ENCODE assay signal across 23 cellular contexts in genomic region chr5:159440948-159441347, GRCh38.
"Had no signal": no experiment of that assay in that cellular context is flagged by ENCODE, and none has a peak within 500 bp of the region (broad histone marks: within the 10 kb centered on the region; RNA-seq: fewer than 3 reads in every experiment).

No MANE protein-coding gene starts in this region.

- H3K27ac Mint-ChIP-seq: activated CD4-positive, alpha-beta memory T cell treated with anti-CD3 and anti-CD28 coated beads, Interleukin-2, amount 10 ng/mL, durations not matched to agents 7 days and 5 days; activated CD4-positive, alpha-beta T cell treated with anti-CD3 and anti-CD28 coated beads for 36 hours; activated naive CD4-positive, alpha-beta T cell treated with anti-CD3 and anti-CD28 coated beads for 36 hours; activated naive CD8-positive, alpha-beta T cell treated with anti-CD3 and anti-CD28 coated beads for 36 hours; activated T-helper 17 cell treated with anti-CD3 and anti-CD28 coated beads, Interleukin-2, amount 50 U/mL, for 72 hours; T-cell had no signal

- H3K36me3 ChIP-seq: brain microvascular endothelial cell, Peyer's patch, WERI-Rb-1 had no signal

- H3K9me3 Mint-ChIP-seq: activated CD4-positive, alpha-beta memory T cell treated with anti-CD3 and anti-CD28 coated beads, Interleukin-2, amount 10 ng/mL, durations not matched to agents 7 days and 5 days; activated naive CD4-positive, alpha-beta T cell treated with anti-CD3 and anti-CD28 coated beads for 36 hours; activated naive CD8-positive, alpha-beta T cell treated with anti-CD3 and anti-CD28 coated beads for 36 hours; activated T-helper 17 cell treated with anti-CD3 and anti-CD28 coated beads, Interleukin-2, amount 50 U/mL, for 72 hours; T-cell had no signal

- H3K27me3 ChIP-seq: brain microvascular endothelial cell, Peyer's patch had no signal

- H3K9me3 ChIP-seq: Peyer's patch had no signal

- ATAC-seq: activated CD4-positive, alpha-beta T cell treated with anti-CD3 and anti-CD28 coated beads for 36 hours; activated T-helper 17 cell treated with anti-CD3 and anti-CD28 coated beads, Interleukin-2, amount 50 U/mL, for 72 hours; T-cell had no signal

- DNase-seq: activated CD4-positive, alpha-beta memory T cell treated with anti-CD3 and anti-CD28 coated beads, Interleukin-2, amount 10 ng/mL, durations not matched to agents 7 days and 5 days; activated CD4-positive, alpha-beta T cell treated with anti-CD3 and anti-CD28 coated beads for 36 hours; activated CD4-positive, alpha-beta T cell treated with anti-CD3 and anti-CD28 coated beads, Interleukin-2, amount 50 U/mL, for 1 hour; activated gamma-delta T cell; activated naive CD4-positive, alpha-beta T cell treated with anti-CD3 and anti-CD28 coated beads for 36 hours; activated naive CD8-positive, alpha-beta T cell treated with anti-CD3 and anti-CD28 coated beads for 36 hours; activated T-cell treated with anti-CD3 and anti-CD28 coated beads for 4 hours; activated T-cell treated with anti-CD3 and anti-CD28 coated beads, Interleukin-2, amount 50 U/mL, for 48 hours; brain microvascular endothelial cell; central memory CD4-positive, alpha-beta T cell; Karpas-422; NCI-H146; NCI-H187 treated with DMSO at 0.1 percent for 48 hours; NCI-H2107; NCI-H2171 treated with DMSO at 0.1 percent for 48 hours; NCI-H226; Peyer's patch; SHP77 treated with DMSO at 0.1 percent for 48 hours; T-cell; T1000 had no signal

- H3K4me1 ChIP-seq: Peyer's patch had no signal

- H3K4me3 Mint-ChIP-seq: activated CD4-positive, alpha-beta memory T cell treated with anti-CD3 and anti-CD28 coated beads, Interleukin-2, amount 10 ng/mL, durations not matched to agents 7 days and 5 days; activated CD4-positive, alpha-beta T cell treated with anti-CD3 and anti-CD28 coated beads for 36 hours; activated naive CD4-positive, alpha-beta T cell treated with anti-CD3 and anti-CD28 coated beads for 36 hours; activated naive CD8-positive, alpha-beta T cell treated with anti-CD3 and anti-CD28 coated beads for 36 hours; activated T-helper 17 cell treated with anti-CD3 and anti-CD28 coated beads, Interleukin-2, amount 50 U/mL, for 72 hours; T-cell had no signal

- H3K27ac ChIP-seq: brain microvascular endothelial cell, Peyer's patch, RWPE1, WERI-Rb-1 had no signal

- H3K4me3 ChIP-seq: Peyer's patch had no signal

- H3K4me1 Mint-ChIP-seq: activated CD4-positive, alpha-beta T cell treated with anti-CD3 and anti-CD28 coated beads for 36 hours had no signal

- H3K36me3 Mint-ChIP-seq: activated naive CD8-positive, alpha-beta T cell treated with anti-CD3 and anti-CD28 coated beads for 36 hours; T-cell had no signal
